In genomic region chr10:13110908-13111307, GRCh38 we compare ENCODE assay signal across 20 cellular contexts. TPM values are rescaled to one million over a fixed set of nuclear protein-coding genes. Genes with fewer than 3 reads are reported as not detected.
DNase-seq lines count a peak whose midpoint lies in the region; ATAC-seq and TF ChIP-seq lines count a peak whose summit lies in the region.
"Had no signal": no experiment of that assay in that cellular context is flagged by ENCODE, and none has a peak within 500 bp of the region (broad histone marks: within the 10 kb centered on the region; RNA-seq: fewer than 3 reads in every experiment).

No MANE protein-coding gene starts in this region.

- H3K9me3 Mint-ChIP-seq in activated naive CD4-positive, alpha-beta T cell treated with anti-CD3 and anti-CD28 coated beads, Interleukin-2, amount 10 ng/mL, durations not matched to agents 7 days and 5 days = no peaks in the 10 kb centered on the region
- H3K9me3 Mint-ChIP-seq in activated naive CD8-positive, alpha-beta T cell treated with anti-CD3 and anti-CD28 coated beads for 36 hours = no peaks in the 10 kb centered on the region
- H3K9me3 Mint-ChIP-seq: H9 had no signal

- peak overlapping the region; percentile 72 for H3K27ac Mint-ChIP-seq in activated naive CD4-positive, alpha-beta T cell treated with anti-CD3 and anti-CD28 coated beads, Interleukin-2, amount 10 ng/mL, durations not matched to agents 7 days and 5 days
- peak overlapping the region; percentile 2 for H3K27ac Mint-ChIP-seq in activated naive CD8-positive, alpha-beta T cell treated with anti-CD3 and anti-CD28 coated beads for 36 hours
- H3K27ac Mint-ChIP-seq: CD14-positive monocyte, H9 had no signal

- peaks cover 46% of the 10 kb centered on the region for H3K4me1 Mint-ChIP-seq in activated naive CD4-positive, alpha-beta T cell treated with anti-CD3 and anti-CD28 coated beads, Interleukin-2, amount 10 ng/mL, durations not matched to agents 7 days and 5 days
- peaks cover 40% of the 10 kb centered on the region for H3K4me1 Mint-ChIP-seq in activated naive CD8-positive, alpha-beta T cell treated with anti-CD3 and anti-CD28 coated beads for 36 hours
- H3K4me1 Mint-ChIP-seq: CD14-positive monocyte had no signal

- CTCF ChIA-PET in activated naive CD4-positive, alpha-beta T cell treated with anti-CD3 and anti-CD28 coated beads, Interleukin-2, amount 10 ng/mL, durations not matched to agents 7 days and 5 days (lab: Charles Lee) = interaction anchor here (1.6 kb wide), 1 partner anchor 11 kb away, joined by 6 read pairs; the partner anchor contains the start of gene OPTN

- H3K4me1 ChIP-seq in gastrocnemius medialis = peaks cover 34 to 43% of the 10 kb centered on the region in 2 donors

- no peaks in the 10 kb centered on the region for H3K27me3 Mint-ChIP-seq in activated naive CD4-positive, alpha-beta T cell treated with anti-CD3 and anti-CD28 coated beads, Interleukin-2, amount 10 ng/mL, durations not matched to agents 7 days and 5 days
- H3K27me3 Mint-ChIP-seq in activated naive CD8-positive, alpha-beta T cell treated with anti-CD3 and anti-CD28 coated beads for 36 hours = no peaks in the 10 kb centered on the region

- no peak overlapping the region for H3K4me3 Mint-ChIP-seq in activated naive CD4-positive, alpha-beta T cell treated with anti-CD3 and anti-CD28 coated beads, Interleukin-2, amount 10 ng/mL, durations not matched to agents 7 days and 5 days
- no peak overlapping the region for H3K4me3 Mint-ChIP-seq in activated naive CD8-positive, alpha-beta T cell treated with anti-CD3 and anti-CD28 coated beads for 36 hours
- H3K4me3 Mint-ChIP-seq: H9 had no signal

- peak; percentile 25 for DNase-seq in activated CD4-positive, alpha-beta T cell treated with anti-CD3 and anti-CD28 coated beads for 48 hours
- DNase-seq in activated CD4-positive, alpha-beta T cell treated with anti-CD3 and anti-CD28 coated beads, Interleukin-2, amount 50 U/mL, for 1 hour = no peak
- DNase-seq in activated naive CD4-positive, alpha-beta T cell treated with anti-CD3 and anti-CD28 coated beads, Interleukin-2, amount 10 ng/mL, durations not matched to agents 7 days and 5 days = no peak
- DNase-seq in activated naive CD4-positive, alpha-beta T cell treated with anti-CD3 and anti-CD28 coated beads, Interleukin-2, amount 50 U/mL, for 16 hours = no peak
- peak; percentile 29 for DNase-seq in activated naive CD8-positive, alpha-beta T cell treated with anti-CD3 and anti-CD28 coated beads for 36 hours
- DNase-seq in gastrocnemius medialis = no peak
- DNase-seq in amniotic stem cell (lab: John Stamatoyannopoulos, UW) = no peak
- DNase-seq: 8988T, Caco-2, DMS153, GF-D8, H9, MV-4-11, NCI-H1694 treated with DMSO at 0.1 percent for 48 hours, NCI-H82, PC-3, RPMI8226 had no signal

- ATAC-seq in gastrocnemius medialis (no peak), GM18520 (IDR thresholded peaks at IDR 0.05; ENCODE audit: unreplicated experiment) (no peak)
- ATAC-seq: PC-3 had no signal

- in situ Hi-C loops in gastrocnemius medialis (cut with MboI; ENCODE audit: low sequenced_read_pairs in 4 of 4) = no loop called here

- H3K36me3 ChIP-seq in gastrocnemius medialis = peaks cover 0 to 58% of the 10 kb centered on the region in 2 donors

- H3K4me3 ChIP-seq in gastrocnemius medialis = no peak overlapping the region

- no peaks in the 10 kb centered on the region for H3K9me3 ChIP-seq in gastrocnemius medialis
- H3K9me3 ChIP-seq: Caco-2 had no signal

- H3K27me3 ChIP-seq in gastrocnemius medialis = no peaks in the 10 kb centered on the region

- H3K36me3 Mint-ChIP-seq in activated naive CD4-positive, alpha-beta T cell treated with anti-CD3 and anti-CD28 coated beads, Interleukin-2, amount 10 ng/mL, durations not matched to agents 7 days and 5 days = peaks cover 66% of the 10 kb centered on the region
- H3K36me3 Mint-ChIP-seq in activated naive CD8-positive, alpha-beta T cell treated with anti-CD3 and anti-CD28 coated beads for 36 hours = peaks cover 27% of the 10 kb centered on the region

- no peak for TF ChIP-seq CTCF in gastrocnemius medialis (IDR thresholded peaks at IDR 0.05 in 4 of 5, conservative IDR thresholded peaks at IDR 0.05 in 1 of 5)

- no peak for TF ChIP-seq POLR2A in gastrocnemius medialis (IDR thresholded peaks at IDR 0.05)

- intact Hi-C loops in gastrocnemius medialis (cut with DNase I; ENCODE audit: low total_unique reads) = no loop called here

- peak overlapping the region; percentile 52 to 99 (median 98) for H3K27ac ChIP-seq in gastrocnemius medialis
- H3K27ac ChIP-seq: KMS-11 had no signal

RNA-seq across cellular contexts. Expression of gene OPTN, which starts 10.9 kb away (rescaled TPM):
- 10 to 100 TPM; 30.8 to 32.9 TPM for total RNA-seq in activated naive CD8-positive, alpha-beta T cell treated with anti-CD3 and anti-CD28 coated beads for 36 hours
- 100 to 1,000 TPM; 295 to 592 (median 527) TPM for total RNA-seq in gastrocnemius medialis

RNA-seq across cellular contexts. Expression of gene MCM10, which starts 50.5 kb away (rescaled TPM):
- total RNA-seq in activated naive CD8-positive, alpha-beta T cell treated with anti-CD3 and anti-CD28 coated beads for 36 hours = 10 to 100 TPM; 89.3 to 91.2 TPM
- 1 to 10 TPM in 1 of 4 donors, under 1 TPM in 3; 0.64 to 1.5 (median 0.78) TPM for total RNA-seq in gastrocnemius medialis

Comparison
In these comparisons a context has a peak if more than half of its experiments do, and no peak if none do; other contexts are left out.
1. DNase-seq: peak in activated CD4-positive, alpha-beta T cell treated with anti-CD3 and anti-CD28 coated beads for 48 hours (single experiment) and activated naive CD8-positive, alpha-beta T cell treated with anti-CD3 and anti-CD28 coated beads for 36 hours (single experiment); none in activated CD4-positive, alpha-beta T cell treated with anti-CD3 and anti-CD28 coated beads, Interleukin-2, amount 50 U/mL, for 1 hour (single experiment), activated naive CD4-positive, alpha-beta T cell treated with anti-CD3 and anti-CD28 coated beads, Interleukin-2, amount 10 ng/mL, durations not matched to agents 7 days and 5 days (single experiment), activated naive CD4-positive, alpha-beta T cell treated with anti-CD3 and anti-CD28 coated beads, Interleukin-2, amount 50 U/mL, for 16 hours (single experiment), gastrocnemius medialis (0 of 2) and amniotic stem cell (single experiment).
2. RNA of gene OPTN, which starts 10.9 kb away (total RNA-seq): 295 to 592 TPM in gastrocnemius medialis; 30.8 to 32.9 TPM in activated naive CD8-positive, alpha-beta T cell treated with anti-CD3 and anti-CD28 coated beads for 36 hours; every median in the first group is over 4 times any median in the second.
3. RNA of gene MCM10, which starts 50.5 kb away (total RNA-seq): 89.3 to 91.2 TPM in activated naive CD8-positive, alpha-beta T cell treated with anti-CD3 and anti-CD28 coated beads for 36 hours; 0.64 to 1.5 TPM in gastrocnemius medialis; every median in the first group is over 10 times any median in the second.